ENCODE assay signal across 10 cellular contexts in the genomic region with DNA sequence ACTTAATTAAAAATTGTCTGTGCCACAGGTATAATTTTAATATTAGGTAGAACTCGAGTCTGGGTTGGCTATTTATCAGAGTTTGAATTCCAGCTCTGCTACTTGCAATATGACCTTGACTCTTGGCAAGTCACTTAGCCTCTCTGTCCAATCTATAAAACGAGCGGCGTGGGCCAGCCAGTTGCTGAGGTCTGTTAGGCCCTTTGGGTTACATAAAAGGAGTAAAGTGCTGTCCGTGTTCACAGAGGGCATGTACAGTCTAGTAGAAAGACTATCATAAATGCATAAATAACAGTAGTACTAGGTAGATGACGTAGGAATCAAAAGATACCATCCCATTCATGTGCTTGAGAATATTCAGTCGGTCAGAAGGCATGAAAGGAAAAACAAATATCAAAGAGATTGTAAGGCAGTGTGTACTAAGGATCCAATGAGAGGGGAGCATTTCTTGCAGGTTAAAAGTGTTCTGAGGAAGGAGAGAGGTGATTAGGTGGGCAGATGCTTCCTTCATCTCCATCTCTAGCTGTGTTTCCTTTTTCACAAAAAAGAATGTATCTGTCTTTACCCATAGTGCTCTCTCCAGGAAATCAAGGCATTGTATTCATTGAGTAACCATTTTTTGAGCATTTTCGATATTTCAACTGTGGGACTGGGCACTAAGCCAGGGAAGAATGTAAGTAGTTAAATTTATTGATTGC. TPM values are rescaled to one million over a fixed set of nuclear protein-coding genes. Genes with fewer than 3 reads are reported as not detected.
DNase-seq lines count a peak whose midpoint lies in the region; ATAC-seq and TF ChIP-seq lines count a peak whose summit lies in the region.
"Had no signal": no experiment of that assay in that cellular context is flagged by ENCODE, and none has a peak within 500 bp of the region (broad histone marks: within the 10 kb centered on the region; RNA-seq: fewer than 3 reads in every experiment).

No MANE protein-coding gene starts in this region.

- peak overlapping the region; percentile 92 for H3K4me3 Mint-ChIP-seq in activated T-helper 1 cell treated with anti-CD3 and anti-CD28 coated beads, Interleukin-12 subunit alpha, Interleukin-12 subunit beta, Interleukin-2, Interleukin-4 antibody, amounts not matched to agents 30 ng/mL and 10 ng/mL and 1 ng/mL, durations not matched to agents 14 hours and 24 hours and 36 hours

- WGBS in heart right ventricle, 2 donors: 21 to 22% methylated on average over 8 of the region's 8 CpGs
- 14 to 22% (median 19%) methylated on average over 8 of the region's 8 CpGs for WGBS in psoas muscle, 3 donors

- peak overlapping the region; percentile 7 for H3K27ac Mint-ChIP-seq in activated T-helper 1 cell treated with anti-CD3 and anti-CD28 coated beads, Interleukin-12 subunit alpha, Interleukin-12 subunit beta, Interleukin-2, Interleukin-4 antibody, amounts not matched to agents 30 ng/mL and 10 ng/mL and 1 ng/mL, durations not matched to agents 14 hours and 24 hours and 36 hours

- peaks cover 50% of the 10 kb centered on the region for H3K4me1 Mint-ChIP-seq in activated T-helper 1 cell treated with anti-CD3 and anti-CD28 coated beads, Interleukin-12 subunit alpha, Interleukin-12 subunit beta, Interleukin-2, Interleukin-4 antibody, amounts not matched to agents 30 ng/mL and 10 ng/mL and 1 ng/mL, durations not matched to agents 14 hours and 24 hours and 36 hours (ENCODE audit: low read depth)

- DNase-seq in H7 (no peak), heart right ventricle (peak; percentile 51 to 55), psoas muscle (peak; percentile 22 to 66), HUDEP-2 (lab: John Stamatoyannopoulos, UW; ENCODE audit: unreplicated experiment in 76 of 76) (no peak), HuH-7 (ENCODE audit: low spot score) (no peak), NCI-H1417 treated with DMSO at 0.1 percent for 48 hours (lab: John Stamatoyannopoulos, UW) (no peak)
- DNase-seq in activated T-helper 1 cell treated with anti-CD3 and anti-CD28 coated beads, Interleukin-12 subunit alpha, Interleukin-12 subunit beta, Interleukin-2, Interleukin-4 antibody, amounts not matched to agents 30 ng/mL and 10 ng/mL and 1 ng/mL, durations not matched to agents 14 hours and 24 hours and 36 hours (ENCODE audit: low spot score): no peak
- no peak for DNase-seq in activated effector memory CD4-positive, alpha-beta T cell treated with anti-CD3 and anti-CD28 coated beads, Interleukin-2, amount 50 U/mL, for 16 hours
- DNase-seq: activated CD4-positive, alpha-beta T cell treated with anti-CD3 and anti-CD28 coated beads, Interleukin-2, amount 50 U/mL, for 4 hours; NCI-H1436 had no signal

- H3K4me3 ChIP-seq in H7 (ENCODE audit: insufficient read depth, low read depth, low read length) (0 out of 2 replicates have a peak overlapping the region, but pooled peaks have one; percentile 6), heart right ventricle (peak overlapping the region in 9 of 10 donors; percentile 57 to 90 (median 84)), psoas muscle (peak overlapping the region; percentile 90)

- H3K27me3 ChIP-seq in H7 (ENCODE audit: control insufficient read depth, insufficient read depth, low read length) (no peaks in the 10 kb centered on the region), heart right ventricle (no peaks in the 10 kb centered on the region), psoas muscle (ENCODE audit: insufficient read depth in 3 of 3, low read length in 2 of 3) (no peaks in the 10 kb centered on the region)

- no peaks in the 10 kb centered on the region for H3K27me3 Mint-ChIP-seq in activated T-helper 1 cell treated with anti-CD3 and anti-CD28 coated beads, Interleukin-12 subunit alpha, Interleukin-12 subunit beta, Interleukin-2, Interleukin-4 antibody, amounts not matched to agents 30 ng/mL and 10 ng/mL and 1 ng/mL, durations not matched to agents 14 hours and 24 hours and 36 hours (ENCODE audit: insufficient read depth)

- peaks cover 5 to 67% (median 62%) of the 10 kb centered on the region in 9 donors for H3K4me1 ChIP-seq in heart right ventricle
- H3K4me1 ChIP-seq in psoas muscle: peaks cover 53% of the 10 kb centered on the region

- H3K36me3 ChIP-seq in H7 (replicated peaks; ENCODE audit: control insufficient read depth, insufficient read depth, low read length) (peaks cover 7% of the 10 kb centered on the region), heart right ventricle (peaks cover 0 to 32% (median 0%) of the 10 kb centered on the region in 9 donors), psoas muscle (ENCODE audit: insufficient read depth in 1 of 2, low read depth in 1 of 2) (peaks cover 0 to 17% of the 10 kb centered on the region in 2 donors)

- peak overlapping the region; percentile 6 to 98 (median 96) for H3K27ac ChIP-seq in heart right ventricle
- H3K27ac ChIP-seq in psoas muscle: peak overlapping the region; percentile 94

- no peaks in the 10 kb centered on the region for H3K9me3 ChIP-seq in heart right ventricle
- no peaks in the 10 kb centered on the region for H3K9me3 ChIP-seq in psoas muscle

- H3K9me3 Mint-ChIP-seq in activated T-helper 1 cell treated with anti-CD3 and anti-CD28 coated beads, Interleukin-12 subunit alpha, Interleukin-12 subunit beta, Interleukin-2, Interleukin-4 antibody, amounts not matched to agents 30 ng/mL and 10 ng/mL and 1 ng/mL, durations not matched to agents 14 hours and 24 hours and 36 hours: no peaks in the 10 kb centered on the region

- ATAC-seq in heart right ventricle (peak; percentile 6 to 78 (median 70)), psoas muscle (peak in 3 of 4 donors; percentile 36 to 44 (median 39))

- H3K36me3 Mint-ChIP-seq in activated T-helper 1 cell treated with anti-CD3 and anti-CD28 coated beads, Interleukin-12 subunit alpha, Interleukin-12 subunit beta, Interleukin-2, Interleukin-4 antibody, amounts not matched to agents 30 ng/mL and 10 ng/mL and 1 ng/mL, durations not matched to agents 14 hours and 24 hours and 36 hours (ENCODE audit: low read depth): peaks cover 28% of the 10 kb centered on the region

- intact Hi-C loops in activated T-helper 1 cell treated with anti-CD3 and anti-CD28 coated beads, Interleukin-12 subunit alpha, Interleukin-12 subunit beta, Interleukin-2, Interleukin-4 antibody, amounts not matched to agents 30 ng/mL and 10 ng/mL and 1 ng/mL, durations not matched to agents 14 hours and 24 hours and 36 hours (cut with micrococcal nuclease): loop anchor here (5.0 kb wide), 1 partner anchor 380 kb away; the partner anchor contains the start of gene LCMT1
- intact Hi-C loops in heart right ventricle (cut with DNase I) (loop anchor here in 5 of 10 donors (2.0 to 10.0 kb wide), 4 partner anchors 45 to 190 kb away; no protein-coding TSS in a partner anchor), psoas muscle (cut with DNase I) (loop anchor here in 1 of 2 donors (5.0 kb wide), 1 partner anchor 45 kb away; no protein-coding TSS in a partner anchor)

- TF ChIP-seq CTCF in heart right ventricle (IDR thresholded peaks at IDR 0.05) (no peak), psoas muscle (IDR thresholded peaks at IDR 0.05) (no peak)

RNA-seq across cellular contexts. Expression of gene TNRC6A, which starts 2.4 kb away (rescaled TPM):
- 37.3 and 41.7 TPM in 2 replicates for total RNA-seq in H7 (2014; rRNA removed; shearing (Covaris generic))
- 57.8 and 60.9 TPM in 2 replicates for total RNA-seq in activated T-helper 1 cell treated with anti-CD3 and anti-CD28 coated beads, Interleukin-12 subunit alpha, Interleukin-12 subunit beta, Interleukin-2, Interleukin-4 antibody, amounts not matched to agents 30 ng/mL and 10 ng/mL and 1 ng/mL, durations not matched to agents 14 hours and 24 hours and 36 hours
- 10 to 100 TPM; 31.6 to 51.4 (median 37.3) TPM for total RNA-seq in heart right ventricle
- 10 to 100 TPM in 1 of 2 donors, 1 to 10 TPM in 1; 8.3 to 35.1 TPM for polyA plus RNA-seq in heart right ventricle
- total RNA-seq in psoas muscle: 10 to 100 TPM; 14.5 to 30.1 (median 24.6) TPM
- 10 to 100 TPM in 2 of 3 donors, 1 to 10 TPM in 1; 6.4 to 20.9 (median 12.2) TPM for polyA plus RNA-seq in psoas muscle

Comparison
In these comparisons a context has a peak if more than half of its experiments do, and no peak if none do; other contexts are left out.
1. DNase-seq: peak in heart right ventricle (2 of 2) and psoas muscle (2 of 2); none in H7 (single experiment), activated T-helper 1 cell treated with anti-CD3 and anti-CD28 coated beads, Interleukin-12 subunit alpha, Interleukin-12 subunit beta, Interleukin-2, Interleukin-4 antibody, amounts not matched to agents 30 ng/mL and 10 ng/mL and 1 ng/mL, durations not matched to agents 14 hours and 24 hours and 36 hours (single experiment), HUDEP-2 (0 of 76), HuH-7 (single experiment), NCI-H1417 treated with DMSO at 0.1 percent for 48 hours (single experiment) and activated effector memory CD4-positive, alpha-beta T cell treated with anti-CD3 and anti-CD28 coated beads, Interleukin-2, amount 50 U/mL, for 16 hours (single experiment).
2. H3K4me3 ChIP-seq: peak in every context shown above with its lines; median percentile 90 in psoas muscle; 84 in heart right ventricle; 6 in H7.